ENCODE assay signal across 2 cellular contexts in the genomic region with DNA sequence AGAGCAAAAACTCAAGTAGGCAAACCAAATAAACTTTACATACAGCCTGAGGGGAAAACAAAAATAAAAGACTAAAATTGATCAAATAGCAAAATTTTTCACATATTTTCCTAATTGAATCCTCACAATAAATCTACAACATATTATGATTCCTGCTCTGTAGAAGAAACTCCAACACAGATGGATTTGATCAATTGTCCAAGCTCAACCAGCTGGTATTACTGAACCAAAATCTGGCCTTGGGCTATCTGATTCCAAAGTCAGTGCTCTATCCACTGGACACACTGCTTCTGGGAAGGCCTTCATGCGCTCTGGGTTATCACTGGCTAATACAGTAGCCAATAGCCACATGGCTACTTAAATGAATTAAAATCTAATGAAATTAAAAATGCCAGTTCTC.
TF ChIP-seq lines count a peak whose summit lies in the region.

No MANE protein-coding gene starts in this region.

TF ChIP-seq in SK-N-SH treated with all-trans-retinoic acid at 6 μM for 48 hours, 23 proteins besides CTCF, POLR2A, EP300 and RAD21 (continued from another document):
- TF ChIP-seq CSRNP3 (CRISPR knock-in tag; IDR thresholded peaks at IDR 0.05) (no peak), RARB (CRISPR knock-in tag; IDR thresholded peaks at IDR 0.05) (no peak), ZC3H10 (CRISPR knock-in tag; IDR thresholded peaks at IDR 0.05) (no peak), TOX (CRISPR knock-in tag; IDR thresholded peaks at IDR 0.05; ENCODE audit: borderline replicate concordance) (no peak), ARNTL (CRISPR knock-in tag; IDR thresholded peaks at IDR 0.05; ENCODE audit: borderline replicate concordance, low read depth) (no peak), PPARA (CRISPR knock-in tag; IDR thresholded peaks at IDR 0.05; ENCODE audit: borderline replicate concordance) (no peak)

TF ChIP-seq in GM23338, 12 proteins besides CTCF, POLR2A, EP300 and RAD21 (continued from another document):
- TF ChIP-seq, protein P1, sequence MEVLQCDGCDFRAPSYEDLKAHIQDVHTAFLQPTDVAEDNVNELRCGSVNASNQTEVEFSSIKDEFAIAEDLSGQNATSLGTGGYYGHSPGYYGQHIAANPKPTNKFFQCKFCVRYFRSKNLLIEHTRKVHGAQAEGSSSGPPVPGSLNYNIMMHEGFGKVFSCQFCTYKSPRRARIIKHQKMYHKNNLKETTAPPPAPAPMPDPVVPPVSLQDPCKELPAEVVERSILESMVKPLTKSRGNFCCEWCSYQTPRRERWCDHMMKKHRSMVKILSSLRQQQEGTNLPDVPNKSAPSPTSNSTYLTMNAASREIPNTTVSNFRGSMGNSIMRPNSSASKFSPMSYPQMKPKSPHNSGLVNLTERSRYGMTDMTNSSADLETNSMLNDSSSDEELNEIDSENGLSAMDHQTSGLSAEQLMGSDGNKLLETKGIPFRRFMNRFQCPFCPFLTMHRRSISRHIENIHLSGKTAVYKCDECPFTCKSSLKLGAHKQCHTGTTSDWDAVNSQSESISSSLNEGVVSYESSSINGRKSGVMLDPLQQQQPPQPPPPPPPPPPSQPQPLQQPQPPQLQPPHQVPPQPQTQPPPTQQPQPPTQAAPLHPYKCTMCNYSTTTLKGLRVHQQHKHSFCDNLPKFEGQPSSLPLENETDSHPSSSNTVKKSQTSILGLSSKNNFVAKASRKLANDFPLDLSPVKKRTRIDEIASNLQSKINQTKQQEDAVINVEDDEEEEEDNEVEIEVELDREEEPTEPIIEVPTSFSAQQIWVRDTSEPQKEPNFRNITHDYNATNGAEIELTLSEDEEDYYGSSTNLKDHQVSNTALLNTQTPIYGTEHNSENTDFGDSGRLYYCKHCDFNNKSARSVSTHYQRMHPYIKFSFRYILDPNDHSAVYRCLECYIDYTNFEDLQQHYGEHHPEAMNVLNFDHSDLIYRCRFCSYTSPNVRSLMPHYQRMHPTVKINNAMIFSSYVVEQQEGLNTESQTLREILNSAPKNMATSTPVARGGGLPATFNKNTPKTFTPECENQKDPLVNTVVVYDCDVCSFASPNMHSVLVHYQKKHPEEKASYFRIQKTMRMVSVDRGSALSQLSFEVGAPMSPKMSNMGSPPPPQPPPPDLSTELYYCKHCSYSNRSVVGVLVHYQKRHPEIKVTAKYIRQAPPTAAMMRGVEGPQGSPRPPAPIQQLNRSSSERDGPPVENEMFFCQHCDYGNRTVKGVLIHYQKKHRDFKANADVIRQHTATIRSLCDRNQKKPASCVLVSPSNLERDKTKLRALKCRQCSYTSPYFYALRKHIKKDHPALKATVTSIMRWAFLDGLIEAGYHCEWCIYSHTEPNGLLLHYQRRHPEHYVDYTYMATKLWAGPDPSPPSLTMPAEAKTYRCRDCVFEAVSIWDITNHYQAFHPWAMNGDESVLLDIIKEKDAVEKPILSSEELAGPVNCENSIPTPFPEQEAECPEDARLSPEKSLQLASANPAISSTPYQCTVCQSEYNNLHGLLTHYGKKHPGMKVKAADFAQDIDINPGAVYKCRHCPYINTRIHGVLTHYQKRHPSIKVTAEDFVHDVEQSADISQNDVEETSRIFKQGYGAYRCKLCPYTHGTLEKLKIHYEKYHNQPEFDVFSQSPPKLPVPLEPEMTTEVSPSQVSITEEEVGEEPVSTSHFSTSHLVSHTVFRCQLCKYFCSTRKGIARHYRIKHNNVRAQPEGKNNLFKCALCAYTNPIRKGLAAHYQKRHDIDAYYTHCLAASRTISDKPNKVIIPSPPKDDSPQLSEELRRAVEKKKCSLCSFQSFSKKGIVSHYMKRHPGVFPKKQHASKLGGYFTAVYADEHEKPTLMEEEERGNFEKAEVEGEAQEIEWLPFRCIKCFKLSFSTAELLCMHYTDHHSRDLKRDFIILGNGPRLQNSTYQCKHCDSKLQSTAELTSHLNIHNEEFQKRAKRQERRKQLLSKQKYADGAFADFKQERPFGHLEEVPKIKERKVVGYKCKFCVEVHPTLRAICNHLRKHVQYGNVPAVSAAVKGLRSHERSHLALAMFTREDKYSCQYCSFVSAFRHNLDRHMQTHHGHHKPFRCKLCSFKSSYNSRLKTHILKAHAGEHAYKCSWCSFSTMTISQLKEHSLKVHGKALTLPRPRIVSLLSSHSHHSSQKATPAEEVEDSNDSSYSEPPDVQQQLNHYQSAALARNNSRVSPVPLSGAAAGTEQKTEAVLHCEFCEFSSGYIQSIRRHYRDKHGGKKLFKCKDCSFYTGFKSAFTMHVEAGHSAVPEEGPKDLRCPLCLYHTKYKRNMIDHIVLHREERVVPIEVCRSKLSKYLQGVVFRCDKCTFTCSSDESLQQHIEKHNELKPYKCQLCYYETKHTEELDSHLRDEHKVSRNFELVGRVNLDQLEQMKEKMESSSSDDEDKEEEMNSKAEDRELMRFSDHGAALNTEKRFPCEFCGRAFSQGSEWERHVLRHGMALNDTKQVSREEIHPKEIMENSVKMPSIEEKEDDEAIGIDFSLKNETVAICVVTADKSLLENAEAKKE (CRISPR knock-in tag; IDR thresholded peaks at IDR 0.05): no peak
